Comparison of ENCODE assay signal across 16 cellular contexts in genomic region chr2:74067221-74067747, GRCh38.
A peak's percentile ranks its signal among the peaks of the same experiment; 100 is the strongest.
DNase-seq lines count a peak whose midpoint lies in the region; ATAC-seq and TF ChIP-seq lines count a peak whose summit lies in the region.
"Had no signal": no experiment of that assay in that cellular context is flagged by ENCODE, and none has a peak within 500 bp of the region (broad histone marks: within the 10 kb centered on the region; RNA-seq: fewer than 3 reads in every experiment).

No MANE protein-coding gene starts in this region.

- no peak for ATAC-seq in CD4-positive, alpha-beta T cell (ENCODE audit: poor library complexity)
- ATAC-seq in IMR-90 (ENCODE audit: low read depth) = no peak
- ATAC-seq: Right ventricle myocardium inferior had no signal

- TF ChIP-seq POLR2A in IMR-90 (IDR thresholded peaks at IDR 0.05; ENCODE audit: low read depth, low read length) (no peak), prostate gland (IDR thresholded peaks at IDR 0.05) (no peak)

- peaks cover 20% of the 10 kb centered on the region for H3K4me1 Mint-ChIP-seq in CD4-positive, alpha-beta T cell (ENCODE audit: low read depth)

- no peak overlapping the region for H4K91ac ChIP-seq in IMR-90 (ENCODE audit: insufficient read depth, low read depth, low read length)

- no peaks in the 10 kb centered on the region for H3K27me3 ChIP-seq in CD4-positive, alpha-beta T cell (ENCODE audit: control insufficient read depth, insufficient read depth, low read length)
- no peaks in the 10 kb centered on the region for H3K27me3 ChIP-seq in IMR-90 (ENCODE audit: control insufficient read depth, insufficient read depth, low read length)
- H3K27me3 ChIP-seq in esophagus (ENCODE audit: control insufficient read depth in 1 of 2, insufficient read depth in 2 of 2, low read length in 2 of 2) = no peaks in the 10 kb centered on the region
- H3K27me3 ChIP-seq in prostate gland (replicated peaks; ENCODE audit: insufficient read depth) = no peaks in the 10 kb centered on the region
- H3K27me3 ChIP-seq: BLaER1 treated with 17β-estradiol and CSF1 and Interleukin-3, amounts not matched to agents 10 nM and 100 nM had no signal

- peaks cover 14 to 23% of the 10 kb centered on the region in 2 experiments for H3K79me1 ChIP-seq in IMR-90 (ENCODE audit: low read depth in 1 of 2, low read length in 2 of 2)

- no peak overlapping the region for H3K56ac ChIP-seq in IMR-90 (ENCODE audit: extremely low read depth, insufficient read depth, low read length)

- no peaks in the 10 kb centered on the region for H3K27me3 Mint-ChIP-seq in CD4-positive, alpha-beta T cell

- no peak for TF ChIP-seq CTCF in CD4-positive, alpha-beta T cell (IDR thresholded peaks at IDR 0.05)
- no peak for TF ChIP-seq CTCF in IMR-90 (conservative IDR thresholded peaks at IDR 0.05; ENCODE audit: low read depth, low read length)
- no peak for TF ChIP-seq CTCF in prostate gland (IDR thresholded peaks at IDR 0.05)

- BruUV-seq in IMR-90 (replicated peaks; lab: Mats Ljungman, UMichigan) = no TSS peak

- H2AFZ ChIP-seq in IMR-90 (replicated peaks; ENCODE audit: low read length, poor library complexity) = no peak overlapping the region

- no peak overlapping the region for H2BK5ac ChIP-seq in IMR-90 (ENCODE audit: low read depth, low read length, poor library complexity, severe bottlenecking)

- no peak overlapping the region for H2BK15ac ChIP-seq in IMR-90 (ENCODE audit: low read depth, low read length)

- no peaks in the 10 kb centered on the region for H3K36me3 ChIP-seq in IMR-90 (ENCODE audit: control insufficient read depth, insufficient read depth, low read length)
- no peaks in the 10 kb centered on the region for H3K36me3 ChIP-seq in esophagus (ENCODE audit: control insufficient read depth in 2 of 2, insufficient read depth in 2 of 2, low read length in 1 of 2)
- H3K36me3 ChIP-seq in prostate gland = no peaks in the 10 kb centered on the region
- H3K36me3 ChIP-seq: HAP-1 had no signal

- peaks cover 2% of the 10 kb centered on the region for H3K9me1 ChIP-seq in IMR-90 (ENCODE audit: insufficient read depth, low read length)

- no peak overlapping the region for H3K4me2 ChIP-seq in IMR-90 (ENCODE audit: low read depth, low read length)
- H3K4me2 ChIP-seq: BLaER1 treated with 17β-estradiol and CSF1 and Interleukin-3, amounts not matched to agents 10 nM and 100 nM had no signal

- H3K4me1 ChIP-seq in IMR-90 (ENCODE audit: control insufficient read depth, insufficient read depth, low read length) = peaks cover 2% of the 10 kb centered on the region; the same call in 1 of the 2 replicates
- H3K4me1 ChIP-seq in esophagus (ENCODE audit: control insufficient read depth in 2 of 2, insufficient read depth in 2 of 2, low read length in 1 of 2) = peaks cover 0 to 2% of the 10 kb centered on the region in 2 donors
- no peaks in the 10 kb centered on the region for H3K4me1 ChIP-seq in prostate gland (replicated peaks)

- no peak overlapping the region for H2BK120ac ChIP-seq in IMR-90 (ENCODE audit: low read depth, low read length)

- H3K18ac ChIP-seq in IMR-90 (ENCODE audit: low read depth, low read length) = no peak overlapping the region

- no peak overlapping the region for H3K14ac ChIP-seq in IMR-90 (replicated peaks; ENCODE audit: low read depth, low read length)

- intact Hi-C loops in CD4-positive, alpha-beta T cell (cut with DNase I, micrococcal nuclease) = no loop called here
- intact Hi-C loops in IMR-90 (cut with micrococcal nuclease) (no loop called here), prostate gland (cut with DNase I) (no loop called here)

- H3K27ac Mint-ChIP-seq in CD4-positive, alpha-beta T cell = peak overlapping the region; percentile 31

- no peak overlapping the region for H3K9ac ChIP-seq in IMR-90 (ENCODE audit: low read depth, low read length)
- H3K9ac ChIP-seq: BLaER1 treated with 17β-estradiol and CSF1 and Interleukin-3, amounts not matched to agents 10 nM and 100 nM had no signal

- in situ Hi-C loops in IMR-90 (cut with MboI; ENCODE audit: low sequenced_read_pairs) = no loop called here

- no peak overlapping the region for H2AK9ac ChIP-seq in IMR-90 (replicated peaks; ENCODE audit: low read depth, low read length, poor library complexity)

- H4K5ac ChIP-seq in IMR-90 (ENCODE audit: low read depth, low read length) = no peak overlapping the region

- H3K9me3 Mint-ChIP-seq in CD4-positive, alpha-beta T cell = no peaks in the 10 kb centered on the region

- DNase-seq in CD4-positive, alpha-beta T cell = no peak
- DNase-seq in IMR-90 (no peak), prostate gland (ENCODE audit: low spot score) (no peak), NCI-H82 treated with DMSO at 0.1 percent for 48 hours (lab: John Stamatoyannopoulos, UW; ENCODE audit: unreplicated experiment) (no peak), DMS114 treated with DMSO at 0.1 percent for 48 hours (lab: John Stamatoyannopoulos, UW; ENCODE audit: unreplicated experiment) (no peak), nucleus accumbens (lab: John Stamatoyannopoulos, UW) (no peak)
- DNase-seq: DND-41; NCI-H1105 treated with DMSO at 0.1 percent for 48 hours; NCI-H1694; NCI-H2081 treated with DMSO at 0.1 percent for 48 hours; NCI-H446 treated with DMSO at 0.1 percent for 48 hours; NK-92 treated with Interleukin-12 subunit alpha and Interleukin-12 subunit beta, amount 100 ng/mL, for 24 hours had no signal

- H3K4me3 Mint-ChIP-seq in CD4-positive, alpha-beta T cell = no peak overlapping the region

- H3K4ac ChIP-seq in IMR-90 (ENCODE audit: low read depth, low read length) = no peak overlapping the region

- no peak overlapping the region for H2BK20ac ChIP-seq in IMR-90 (ENCODE audit: low read depth, low read length)

- POLR2A ChIA-PET in CD4-positive, alpha-beta T cell (lab: Charles Lee) = interaction anchor here (0.9 to 1.8 kb wide), 2 partner anchors 10 to 35 kb away, joined by 3 to 4 read pairs; no protein-coding TSS in a partner anchor
- POLR2A ChIA-PET in IMR-90 (lab: Charles Lee; ENCODE audit: unreplicated experiment) = no interaction called here

- H4K20me1 ChIP-seq in IMR-90 (ENCODE audit: insufficient read depth, low read length) = no peaks in the 10 kb centered on the region; the same call in 1 of the 2 replicates

- H3K23ac ChIP-seq in IMR-90 (ENCODE audit: low read depth, low read length) = no peak overlapping the region

- H3K27ac ChIP-seq in CD4-positive, alpha-beta T cell (ENCODE audit: low read depth, low read length) = no peak overlapping the region
- H3K27ac ChIP-seq in IMR-90 (ENCODE audit: insufficient read depth, low read length) (no peak overlapping the region), esophagus (ENCODE audit: low read depth in 2 of 2, low read length in 1 of 2) (peak overlapping the region; percentile 49 to 51), prostate gland (peak overlapping the region; percentile 20 to 43)
- H3K27ac ChIP-seq: BLaER1 treated with 17β-estradiol and CSF1 and Interleukin-3, amounts not matched to agents 10 nM and 100 nM had no signal

- CTCF ChIA-PET in CD4-positive, alpha-beta T cell (lab: Charles Lee) = interaction anchor here (1.0 kb wide), 1 partner anchor 14 kb away, joined by 3 read pairs; no protein-coding TSS in a partner anchor
- CTCF ChIA-PET in IMR-90 (lab: Yijun Ruan, JAX) = no interaction called here

- H3K4me3 ChIP-seq in IMR-90 (ENCODE audit: insufficient read depth, low read depth, low read length) (no peak overlapping the region), esophagus (ENCODE audit: low read depth in 1 of 2, low read length in 2 of 2) (no peak overlapping the region), prostate gland (no peak overlapping the region)
- H3K4me3 ChIP-seq: BLaER1 treated with 17β-estradiol and CSF1 and Interleukin-3, amounts not matched to agents 10 nM and 100 nM; HAP-1 had no signal

- H3K36me3 Mint-ChIP-seq in CD4-positive, alpha-beta T cell (ENCODE audit: low read depth) = peaks cover 16% of the 10 kb centered on the region

- dilution Hi-C loops in IMR-90 (cut with HindIII; ENCODE audit: low sequenced_read_pairs, unreplicated experiment) = no loop called here

- WGBS in IMR-90 (ENCODE audit: extremely low coverage in 2 of 2, insufficient read length in 1 of 2), 2 experiments = 90% methylated on average over 1 of the region's 4 CpGs; no CpG with 5 or more reads in 1 of the 2 experiments
- 62 to 79% methylated on average over 4 of the region's 4 CpGs for WGBS in esophagus, 2 donors
- 86% methylated on average over 4 of the region's 4 CpGs for WGBS in prostate gland

- H2AK5ac ChIP-seq in IMR-90 (ENCODE audit: low read depth, low read length) = no peak overlapping the region

- H3K9me3 ChIP-seq in CD4-positive, alpha-beta T cell (ENCODE audit: control insufficient read depth, low read length) = no peaks in the 10 kb centered on the region
- no peaks in the 10 kb centered on the region for H3K9me3 ChIP-seq in IMR-90 (ENCODE audit: control insufficient read depth, insufficient read depth, low read length)
- H3K9me3 ChIP-seq in esophagus (ENCODE audit: control insufficient read depth in 2 of 2, insufficient read depth in 1 of 2, low read depth in 1 of 2, low read length in 1 of 2) = no peaks in the 10 kb centered on the region
- no peaks in the 10 kb centered on the region for H3K9me3 ChIP-seq in prostate gland
- H3K9me3 ChIP-seq: HAP-1 had no signal

- TF ChIP-seq RAD21 in IMR-90 (IDR thresholded peaks at IDR 0.05; ENCODE audit: low read length) = no peak

- H4K8ac ChIP-seq in IMR-90 (ENCODE audit: low read depth in 2 of 2, low read length in 2 of 2) = no peak overlapping the region

TF ChIP-seq in IMR-90, 13 proteins besides CTCF, POLR2A, EP300 and RAD21:
- peak; percentile 42; the same call in 1 of the 2 replicates for TF ChIP-seq CEBPB (IDR thresholded peaks at IDR 0.05; ENCODE audit: low read depth, low read length)
- TF ChIP-seq, protein P1, sequence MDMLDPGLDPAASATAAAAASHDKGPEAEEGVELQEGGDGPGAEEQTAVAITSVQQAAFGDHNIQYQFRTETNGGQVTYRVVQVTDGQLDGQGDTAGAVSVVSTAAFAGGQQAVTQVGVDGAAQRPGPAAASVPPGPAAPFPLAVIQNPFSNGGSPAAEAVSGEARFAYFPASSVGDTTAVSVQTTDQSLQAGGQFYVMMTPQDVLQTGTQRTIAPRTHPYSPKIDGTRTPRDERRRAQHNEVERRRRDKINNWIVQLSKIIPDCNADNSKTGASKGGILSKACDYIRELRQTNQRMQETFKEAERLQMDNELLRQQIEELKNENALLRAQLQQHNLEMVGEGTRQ (IDR thresholded peaks at IDR 0.05; ENCODE audit: low read depth, low read length) = no peak

Comparison
In these comparisons a context has a peak if more than half of its experiments do, and no peak if none do; other contexts are left out.
1. H3K27ac ChIP-seq: peak in esophagus (2 of 2) and prostate gland (2 of 2); none in CD4-positive, alpha-beta T cell (single experiment) and IMR-90 (single experiment).